17 cellular contexts compared by ENCODE assay signal in the genomic region with DNA sequence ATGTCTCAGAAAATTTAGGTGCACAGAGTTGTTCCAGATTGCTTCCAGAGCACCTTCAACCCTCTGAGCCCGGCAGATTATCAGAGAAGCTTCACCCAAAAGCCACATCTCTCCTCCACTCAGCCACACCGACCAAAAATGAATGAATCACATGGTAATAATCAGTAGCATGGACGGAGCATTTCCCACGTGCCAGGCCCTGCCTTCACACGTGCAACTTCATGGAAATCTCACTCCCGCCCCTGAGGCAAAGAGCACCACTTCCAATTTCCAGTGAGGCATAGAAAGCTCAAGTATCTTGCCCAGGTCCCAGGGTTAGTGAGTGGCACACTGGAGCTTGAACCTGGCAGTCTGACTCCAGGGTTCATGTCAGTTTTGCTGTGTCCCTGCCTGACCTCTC.
"Had no signal": no experiment of that assay in that cellular context is flagged by ENCODE, and none has a peak within 500 bp of the region (broad histone marks: within the 10 kb centered on the region; RNA-seq: fewer than 3 reads in every experiment).

No MANE protein-coding gene starts in this region.

- H2AFZ ChIP-seq: parathyroid adenoma had no signal

- DNase-seq: effector CD4-positive, alpha-beta T cell; endodermal cell; foreskin melanocyte; heart right ventricle; hypothalamus; naive thymus-derived CD8-positive, alpha-beta T cell; retina; stimulated activated CD4-positive, alpha-beta T cell treated with anti-CD3 and anti-CD28 coated beads, Interleukin-12 subunit alpha, Interleukin-12 subunit beta, amount 100 ng/mL, for 4 hours; stimulated activated naive CD4-positive, alpha-beta T cell treated with Interleukin-2 at 50 U/mL for 16 hours; thyroid gland had no signal

- H3K36me3 ChIP-seq: prostate gland had no signal

- H3K79me2 ChIP-seq: parathyroid adenoma had no signal

- H3K4me1 ChIP-seq: parathyroid adenoma, prostate gland had no signal

- H3K4me3 ChIP-seq: coronary artery, heart right ventricle, mucosa of descending colon, prostate gland, skin epidermis, suprapubic skin, thyroid gland had no signal

- H3K4me3 Mint-ChIP-seq: endodermal cell; naive thymus-derived CD8-positive, alpha-beta T cell; type B pancreatic cell had no signal

- H3K9me3 ChIP-seq: heart right ventricle, mucosa of descending colon, prostate gland, suprapubic skin, thyroid gland had no signal

- H3K9ac ChIP-seq: parathyroid adenoma had no signal

- ATAC-seq: naive thymus-derived CD8-positive, alpha-beta T cell had no signal

- H3K27ac Mint-ChIP-seq: endodermal cell, type B pancreatic cell had no signal

- H3K4me1 Mint-ChIP-seq: endodermal cell; naive thymus-derived CD8-positive, alpha-beta T cell had no signal

- H3K27ac ChIP-seq: coronary artery, heart right ventricle, parathyroid adenoma, prostate gland, suprapubic skin had no signal

- H3K9me3 Mint-ChIP-seq: endodermal cell; naive thymus-derived CD8-positive, alpha-beta T cell had no signal

- H3K27me3 ChIP-seq: heart right ventricle, suprapubic skin, thyroid gland had no signal

- H3K27me3 Mint-ChIP-seq: naive thymus-derived CD8-positive, alpha-beta T cell; type B pancreatic cell had no signal
